ENCODE assay signal across 14 cellular contexts in the genomic region with DNA sequence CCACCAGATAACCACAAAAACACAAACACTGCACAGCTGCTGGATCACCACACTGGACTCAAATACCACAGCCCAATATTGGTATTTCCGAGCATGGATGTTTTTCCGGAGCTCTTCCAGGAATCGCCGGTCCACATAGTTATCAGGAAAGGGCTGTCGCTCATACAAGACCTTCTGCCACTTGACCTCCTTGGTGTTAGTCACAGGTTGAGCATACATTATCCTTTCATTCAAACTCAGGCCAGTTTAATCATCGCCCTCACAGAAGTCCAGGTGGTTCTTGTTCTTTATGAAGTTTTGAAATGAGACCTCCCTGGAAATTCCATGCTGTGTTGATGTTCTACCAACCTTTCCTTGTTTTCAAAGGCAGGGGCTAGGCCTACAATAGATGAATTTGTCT. TPM values are rescaled to one million over a fixed set of nuclear protein-coding genes. Genes with fewer than 3 reads are reported as not detected.
A peak's percentile ranks its signal among the peaks of the same experiment; 100 is the strongest.
DNase-seq lines count a peak whose midpoint lies in the region; ATAC-seq and TF ChIP-seq lines count a peak whose summit lies in the region.
"Had no signal": no experiment of that assay in that cellular context is flagged by ENCODE, and none has a peak within 500 bp of the region (broad histone marks: within the 10 kb centered on the region; RNA-seq: fewer than 3 reads in every experiment).

No MANE protein-coding gene starts in this region.

- H3K9me3 ChIP-seq in DND-41 (ENCODE audit: insufficient read depth, low read length, severe bottlenecking), result no peaks in the 10 kb centered on the region
- no peaks in the 10 kb centered on the region for H3K9me3 ChIP-seq in neural cell (ENCODE audit: low read length)
- H3K9me3 ChIP-seq: SJCRH30 had no signal

- TF ChIP-seq EP300 in neural cell (conservative IDR thresholded peaks at IDR 0.05; ENCODE audit: poor library complexity, severe bottlenecking), result no peak

- no peaks in the 10 kb centered on the region for H3K9me2 ChIP-seq in neural cell (ENCODE audit: insufficient read depth, low read length)

- no peaks in the 10 kb centered on the region for H3F3A ChIP-seq in neural cell (ENCODE audit: insufficient read depth, low read length, poor library complexity, severe bottlenecking)

- H3K4me1 ChIP-seq in DND-41 (ENCODE audit: insufficient read depth, low read length), result peaks cover 35% of the 10 kb centered on the region
- H3K4me1 ChIP-seq: SJCRH30 had no signal

- H2AFZ ChIP-seq in DND-41 (ENCODE audit: low read depth, low read length) (no peak overlapping the region), neural cell (ENCODE audit: low read depth, low read length) (no peak overlapping the region)

- TF ChIP-seq RAD21 in neural cell (conservative IDR thresholded peaks at IDR 0.05), result no peak

- no peak overlapping the region for H3K27ac ChIP-seq in DND-41 (ENCODE audit: low read length)
- no peak overlapping the region for H3K27ac ChIP-seq in coronary artery
- no peak overlapping the region for H3K27ac ChIP-seq in neural cell (ENCODE audit: low read length)
- H3K27ac ChIP-seq: SJCRH30 had no signal

- peaks cover 19% of the 10 kb centered on the region for H3K36me3 ChIP-seq in DND-41 (ENCODE audit: insufficient read depth, low read length)
- H3K36me3 ChIP-seq in neural cell (ENCODE audit: insufficient read depth, low read length), result no peaks in the 10 kb centered on the region
- H3K36me3 ChIP-seq: SJCRH30 had no signal

- H4K20me1 ChIP-seq in DND-41 (ENCODE audit: insufficient read depth, low read length), result peaks cover 4% of the 10 kb centered on the region; the same call in 1 of the 2 replicates
- no peaks in the 10 kb centered on the region for H4K20me1 ChIP-seq in neural cell (ENCODE audit: insufficient read depth)

- H3K9ac ChIP-seq in DND-41 (ENCODE audit: low read depth, low read length) (no peak overlapping the region), neural cell (ENCODE audit: low read length) (no peak overlapping the region)

- ATAC-seq in DND-41 (ENCODE audit: insufficient read depth, low read depth) (no peak), omental fat pad (ENCODE audit: low FRiP score) (no peak), GM18867 (IDR thresholded peaks at IDR 0.05; ENCODE audit: unreplicated experiment) (no peak)
- ATAC-seq: activated CD4-positive, CD25-positive, alpha-beta regulatory T cell treated with anti-CD3 and anti-CD28 coated beads, Interleukin-2, amount 50 U/mL, for 24 hours; stimulated activated naive CD8-positive, alpha-beta T cell treated with anti-CD3 and anti-CD28 coated beads, Interleukin-15, amount 100 ng/mL, for 72 hours had no signal

- H3K27me3 ChIP-seq in DND-41 (ENCODE audit: insufficient read depth, low read length, poor library complexity), result no peaks in the 10 kb centered on the region
- H3K27me3 ChIP-seq in neural cell (ENCODE audit: insufficient read depth, low read depth, low read length), result no peaks in the 10 kb centered on the region
- H3K27me3 ChIP-seq: SJCRH30 had no signal

- TF ChIP-seq CTCF in DND-41 (IDR thresholded peaks at IDR 0.05; ENCODE audit: borderline replicate concordance, extremely low read depth, low read length, poor library complexity, severe bottlenecking) (no peak), NB4 (IDR thresholded peaks at IDR 0.05; ENCODE audit: low read depth, low read length) (no peak), coronary artery (IDR thresholded peaks at IDR 0.05) (no peak), neural cell (IDR thresholded peaks at IDR 0.05; ENCODE audit: poor library complexity, severe bottlenecking) (no peak), omental fat pad (IDR thresholded peaks at IDR 0.05) (no peak)

- H3K4me3 ChIP-seq in DND-41 (ENCODE audit: low read depth in 1 of 2, low read length in 2 of 2) (peak overlapping the region in 1 of 2 experiments; percentile 64; a peak in 1 of 4 replicates), NB4 (ENCODE audit: low read depth, low read length) (peak overlapping the region; percentile 87), coronary artery (peak overlapping the region; percentile 99), neural cell (ENCODE audit: low read length) (peak overlapping the region; percentile 81)

- DNase-seq in DND-41 (no peak), NB4 (ENCODE audit: low read depth) (no peak), coronary artery (ENCODE audit: low spot score) (no peak), HCEC 1CT (no peak), GF-D8 (lab: John Stamatoyannopoulos, UW) (no peak), omental fat pad (ENCODE audit: low spot score) (no peak)
- DNase-seq: DMS153; hypothalamus; NCI-H526 treated with DMSO at 0.1 percent for 48 hours; SJCRH30; stimulated activated naive CD8-positive, alpha-beta T cell treated with anti-CD3 and anti-CD28 coated beads, Interleukin-15, amount 100 ng/mL, for 72 hours had no signal

- H3K4me2 ChIP-seq in DND-41 (ENCODE audit: insufficient read depth, low read length), result peak overlapping the region; percentile 83
- H3K4me2 ChIP-seq in neural cell (ENCODE audit: low read length), result peak overlapping the region; percentile 84

- no peak for TF ChIP-seq POLR2A in NB4 (IDR thresholded peaks at IDR 0.05; ENCODE audit: extremely low read depth, insufficient read length)

- H3K79me2 ChIP-seq in DND-41 (ENCODE audit: insufficient read depth, low read length) (peaks cover 38% of the 10 kb centered on the region), neural cell (replicated peaks; ENCODE audit: insufficient read depth, low read length) (peaks cover 11% of the 10 kb centered on the region)

TF ChIP-seq in neural cell, 6 proteins besides CTCF, POLR2A, EP300 and RAD21:
- TF ChIP-seq SMC3 (conservative IDR thresholded peaks at IDR 0.05; ENCODE audit: poor library complexity) (no peak), MXI1 (conservative IDR thresholded peaks at IDR 0.05; ENCODE audit: poor library complexity, severe bottlenecking) (no peak), TAF1 (IDR thresholded peaks at IDR 0.05; ENCODE audit: low read depth) (no peak), EZH2 (IDR thresholded peaks at IDR 0.05; ENCODE audit: borderline replicate concordance, insufficient read depth, low read length, poor library complexity, severe bottlenecking) (no peak), POLR2AphosphoS5 (IDR thresholded peaks at IDR 0.05) (no peak)
- TF ChIP-seq, protein P1, sequence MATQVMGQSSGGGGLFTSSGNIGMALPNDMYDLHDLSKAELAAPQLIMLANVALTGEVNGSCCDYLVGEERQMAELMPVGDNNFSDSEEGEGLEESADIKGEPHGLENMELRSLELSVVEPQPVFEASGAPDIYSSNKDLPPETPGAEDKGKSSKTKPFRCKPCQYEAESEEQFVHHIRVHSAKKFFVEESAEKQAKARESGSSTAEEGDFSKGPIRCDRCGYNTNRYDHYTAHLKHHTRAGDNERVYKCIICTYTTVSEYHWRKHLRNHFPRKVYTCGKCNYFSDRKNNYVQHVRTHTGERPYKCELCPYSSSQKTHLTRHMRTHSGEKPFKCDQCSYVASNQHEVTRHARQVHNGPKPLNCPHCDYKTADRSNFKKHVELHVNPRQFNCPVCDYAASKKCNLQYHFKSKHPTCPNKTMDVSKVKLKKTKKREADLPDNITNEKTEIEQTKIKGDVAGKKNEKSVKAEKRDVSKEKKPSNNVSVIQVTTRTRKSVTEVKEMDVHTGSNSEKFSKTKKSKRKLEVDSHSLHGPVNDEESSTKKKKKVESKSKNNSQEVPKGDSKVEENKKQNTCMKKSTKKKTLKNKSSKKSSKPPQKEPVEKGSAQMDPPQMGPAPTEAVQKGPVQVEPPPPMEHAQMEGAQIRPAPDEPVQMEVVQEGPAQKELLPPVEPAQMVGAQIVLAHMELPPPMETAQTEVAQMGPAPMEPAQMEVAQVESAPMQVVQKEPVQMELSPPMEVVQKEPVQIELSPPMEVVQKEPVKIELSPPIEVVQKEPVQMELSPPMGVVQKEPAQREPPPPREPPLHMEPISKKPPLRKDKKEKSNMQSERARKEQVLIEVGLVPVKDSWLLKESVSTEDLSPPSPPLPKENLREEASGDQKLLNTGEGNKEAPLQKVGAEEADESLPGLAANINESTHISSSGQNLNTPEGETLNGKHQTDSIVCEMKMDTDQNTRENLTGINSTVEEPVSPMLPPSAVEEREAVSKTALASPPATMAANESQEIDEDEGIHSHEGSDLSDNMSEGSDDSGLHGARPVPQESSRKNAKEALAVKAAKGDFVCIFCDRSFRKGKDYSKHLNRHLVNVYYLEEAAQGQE (IDR thresholded peaks at IDR 0.05; ENCODE audit: borderline replicate concordance), result no peak

RNA-seq across cellular contexts. Expression of a gene that starts 1.5 kb away (rescaled TPM):
- 69.3 and 75.3 TPM in 2 replicates for polyA plus RNA-seq in neural cell
- 48.7 and 52.7 TPM in 2 replicates for polyA minus RNA-seq in neural cell
- 10 to 100 TPM; 12.6 to 20.2 (median 19.5) TPM for total RNA-seq in omental fat pad

RNA-seq across cellular contexts. Expression of a gene that starts 21.9 kb away (rescaled TPM):
- not detected in 2 replicates for polyA plus RNA-seq in neural cell
- not detected in 2 replicates for polyA minus RNA-seq in neural cell
- total RNA-seq in omental fat pad, result not detected
